14 cellular contexts compared by ENCODE assay signal in the genomic region with DNA sequence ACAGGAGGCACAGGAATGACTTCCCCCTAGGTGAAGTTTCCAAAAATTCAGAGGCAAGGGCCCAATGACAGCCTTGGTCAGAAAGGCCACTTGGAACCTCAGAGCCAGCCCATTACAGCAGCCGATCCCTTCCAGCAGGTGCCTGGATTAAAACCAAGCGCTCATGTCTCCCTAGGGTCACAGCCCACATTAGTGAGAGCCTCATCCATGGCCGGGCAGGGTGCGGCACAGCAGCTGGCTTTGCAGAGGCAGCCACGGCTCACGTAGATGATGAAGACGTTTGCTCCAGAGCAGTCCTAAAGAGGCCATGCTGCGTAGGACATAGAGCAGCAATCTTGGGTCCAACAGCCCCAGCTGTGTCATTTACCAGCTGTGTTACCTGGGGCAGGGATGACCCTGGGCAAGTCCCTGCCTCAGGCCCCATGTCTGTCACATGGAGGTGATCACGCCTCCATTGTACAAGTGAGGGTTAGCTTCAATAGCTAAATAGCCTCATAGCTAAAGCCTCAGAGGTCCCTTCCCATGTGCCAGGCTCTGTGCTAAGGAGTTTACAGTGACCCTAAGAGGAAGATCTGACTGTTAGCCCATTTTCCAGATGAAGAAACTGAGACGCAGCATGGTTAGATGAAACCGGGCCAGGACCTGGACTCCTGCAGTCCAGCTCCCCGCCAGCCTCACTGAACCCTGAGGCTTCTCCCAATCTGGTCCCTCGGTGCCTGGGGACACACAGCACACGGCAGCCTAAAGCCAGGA. TPM values are rescaled to one million over a fixed set of nuclear protein-coding genes. Genes with fewer than 3 reads are reported as not detected.
DNase-seq lines count a peak whose midpoint lies in the region; ATAC-seq, FAIRE-seq and TF ChIP-seq lines count a peak whose summit lies in the region.
"Had no signal": no experiment of that assay in that cellular context is flagged by ENCODE, and none has a peak within 500 bp of the region (broad histone marks: within the 10 kb centered on the region; RNA-seq: fewer than 3 reads in every experiment).

No MANE protein-coding gene starts in this region.

- H3K4me1 ChIP-seq in HUES64 (ENCODE audit: insufficient read depth, low read length) = peaks cover 11% of the 10 kb centered on the region
- peaks cover 0 to 13% of the 10 kb centered on the region in 2 experiments; a peak in 2 of 5 replicates for H3K4me1 ChIP-seq in K562 (replicated peaks in 1 of 2; ENCODE audit: control insufficient read depth in 2 of 2, insufficient read depth in 2 of 2, low read length in 2 of 2)
- H3K4me1 ChIP-seq in lower lobe of right lung = peaks cover 87% of the 10 kb centered on the region
- H3K4me1 ChIP-seq in stomach = peaks cover 49 to 92% (median 69%) of the 10 kb centered on the region in 4 donors

- 83% methylated on average over 14 of the region's 14 CpGs for WGBS in HUES64
- 63% methylated on average over 14 of the region's 14 CpGs for WGBS in K562 (ENCODE audit: insufficient coverage, low coverage, missing lambda C conversion rate)
- 68 to 75% (median 70%) methylated on average over 14 of the region's 14 CpGs for WGBS in stomach, 5 donors

- DNase-seq in K562 (ENCODE audit: extremely low read depth in 1 of 4, low spot score in 3 of 4) (no peak), lower lobe of right lung (no peak), stomach (no peak), NCI-H1930 (lab: John Stamatoyannopoulos, UW) (no peak)
- DNase-seq: activated CD4-positive, alpha-beta T cell treated with anti-CD3 and anti-CD28 coated beads, Interleukin-2, amount 50 U/mL, for 48 hours; NCI-H1048; NCI-H2227 treated with DMSO at 0.1 percent for 48 hours; stimulated activated CD4-positive, alpha-beta T cell treated with anti-CD3 and anti-CD28 coated beads, Interleukin-4, amount 100 ng/mL, for 24 hours; stimulated activated naive CD4-positive, alpha-beta T cell treated with Interleukin-2 at 50 U/mL for 16 hours had no signal

- H3K79me2 ChIP-seq in K562 (ENCODE audit: control insufficient read depth, insufficient read depth, low read length) = no peaks in the 10 kb centered on the region

- in situ Hi-C loops in K562 (cut with MboI) = no loop called here

- intact Hi-C loops in K562 (cut with micrococcal nuclease) = no loop called here
- intact Hi-C loops in lower lobe of right lung (cut with DNase I) = no loop called here
- intact Hi-C loops in stomach (cut with DNase I; ENCODE audit: low total_unique reads) = no loop called here

- H3K9me3 ChIP-seq in HUES64 (ENCODE audit: insufficient read depth, low read depth, low read length) (no peaks in the 10 kb centered on the region), K562 (replicated peaks; ENCODE audit: control insufficient read depth, insufficient read depth, low read depth, low read length) (no peaks in the 10 kb centered on the region), lower lobe of right lung (no peaks in the 10 kb centered on the region), stomach (no peaks in the 10 kb centered on the region)
- H3K9me3 ChIP-seq: Peyer's patch had no signal

- H2AFZ ChIP-seq in K562 (ENCODE audit: low read depth, low read length) = no peak overlapping the region

- TF ChIP-seq EP300 in K562 (IDR thresholded peaks at IDR 0.05; ENCODE audit: low read length) (no peak), stomach (IDR thresholded peaks at IDR 0.05) (no peak)

- TF ChIP-seq POLR2A in K562 (conservative IDR thresholded peaks at IDR 0.05) (no peak), stomach (IDR thresholded peaks at IDR 0.05) (no peak)

- H3K4me2 ChIP-seq in K562 (ENCODE audit: insufficient read depth, low read length) = no peak overlapping the region

- peak overlapping the region; percentile 68; the same call in 1 of the 2 replicates for H3K27ac ChIP-seq in HUES64 (ENCODE audit: low read depth, low read length)
- no peak overlapping the region for H3K27ac ChIP-seq in K562 (ENCODE audit: extremely low read depth, low read depth, low read length)
- H3K27ac ChIP-seq in lower lobe of right lung = peak overlapping the region; percentile 34
- H3K27ac ChIP-seq in stomach = peak overlapping the region in 4 of 5 donors; percentile 44 to 64 (median 59)

- H3K27me3 ChIP-seq in HUES64 (ENCODE audit: insufficient read depth, low read length) (no peaks in the 10 kb centered on the region), K562 (ENCODE audit: control insufficient read depth in 2 of 2, insufficient read depth in 2 of 2, low read length in 2 of 2) (no peaks in the 10 kb centered on the region; a peak in 1 of 5 replicates), lower lobe of right lung (ENCODE audit: low read depth) (no peaks in the 10 kb centered on the region), stomach (no peaks in the 10 kb centered on the region)
- H3K27me3 ChIP-seq: Peyer's patch had no signal

- peaks cover 63% of the 10 kb centered on the region for H4K20me1 ChIP-seq in K562 (replicated peaks; ENCODE audit: control insufficient read depth, insufficient read depth, low read length)

- CTCF ChIA-PET in K562 (lab: Yijun Ruan, JAX; ENCODE audit: low intra/inter-chr PET ratio) = no interaction called here

- H3K9me1 ChIP-seq in K562 (ENCODE audit: control insufficient read depth, insufficient read depth, low read length) = no peaks in the 10 kb centered on the region

- no peak for TF ChIP-seq CTCF in K562 (IDR thresholded peaks at IDR 0.05 in 2 of 3, conservative IDR thresholded peaks at IDR 0.05 in 1 of 3; ENCODE audit: insufficient read depth in 2 of 3, low read depth in 1 of 3, low read length in 3 of 3)
- no peak for TF ChIP-seq CTCF in lower lobe of right lung (IDR thresholded peaks at IDR 0.05)
- no peak for TF ChIP-seq CTCF in stomach (IDR thresholded peaks at IDR 0.05)

- FAIRE-seq in K562 (lab: Jason Lieb, UNC) = no peak

- H3K9ac ChIP-seq in HUES64 (ENCODE audit: low read depth, low read length) = 0 out of 2 replicates have a peak overlapping the region, but pooled peaks have one; percentile 20
- no peak overlapping the region for H3K9ac ChIP-seq in K562 (ENCODE audit: insufficient read depth in 1 of 2, low read depth in 2 of 2, low read length in 2 of 2)

- POLR2A ChIA-PET in K562 (lab: Yijun Ruan, JAX) = interaction anchor here (0.6 to 1.7 kb wide), 3 partner anchors 8 to 171 kb away, joined by 3 to 6 read pairs (median 3); no protein-coding TSS in a partner anchor

- H3K4me3 ChIP-seq in HUES64 (ENCODE audit: low read length) = no peak overlapping the region
- H3K4me3 ChIP-seq in K562 = no peak overlapping the region
- H3K4me3 ChIP-seq in lower lobe of right lung = no peak overlapping the region
- no peak overlapping the region for H3K4me3 ChIP-seq in stomach
- H3K4me3 ChIP-seq: Peyer's patch had no signal

- ATAC-seq in K562 (no peak), lower lobe of right lung (no peak), HG02610 (IDR thresholded peaks at IDR 0.05; ENCODE audit: unreplicated experiment) (no peak), HG03139 (IDR thresholded peaks at IDR 0.05; ENCODE audit: unreplicated experiment) (no peak)
- ATAC-seq: activated T-helper 17 cell treated with anti-CD3 and anti-CD28 coated beads, Interleukin-2, amount 50 U/mL, for 72 hours had no signal

- no TSS peak for BruUV-seq in K562 (replicated peaks; lab: Mats Ljungman, UMichigan)

- H3K36me3 ChIP-seq in HUES64 (ENCODE audit: insufficient read depth, low read length) (peaks cover 2% of the 10 kb centered on the region; the same call in 1 of the 2 replicates), K562 (ENCODE audit: control insufficient read depth, insufficient read depth, low read length) (no peaks in the 10 kb centered on the region), lower lobe of right lung (peaks cover 5% of the 10 kb centered on the region), stomach (peaks cover 0 to 10% (median 4%) of the 10 kb centered on the region in 4 donors)

- TF ChIP-seq RAD21 in K562 (CRISPR knock-in tag; conservative IDR thresholded peaks at IDR 0.05 in 1 of 2, IDR thresholded peaks at IDR 0.05 in 1 of 2) = no peak

TF ChIP-seq in K562, 482 proteins besides CTCF, POLR2A, EP300 and RAD21 (continues in another document):
- TF ChIP-seq, protein P1, sequence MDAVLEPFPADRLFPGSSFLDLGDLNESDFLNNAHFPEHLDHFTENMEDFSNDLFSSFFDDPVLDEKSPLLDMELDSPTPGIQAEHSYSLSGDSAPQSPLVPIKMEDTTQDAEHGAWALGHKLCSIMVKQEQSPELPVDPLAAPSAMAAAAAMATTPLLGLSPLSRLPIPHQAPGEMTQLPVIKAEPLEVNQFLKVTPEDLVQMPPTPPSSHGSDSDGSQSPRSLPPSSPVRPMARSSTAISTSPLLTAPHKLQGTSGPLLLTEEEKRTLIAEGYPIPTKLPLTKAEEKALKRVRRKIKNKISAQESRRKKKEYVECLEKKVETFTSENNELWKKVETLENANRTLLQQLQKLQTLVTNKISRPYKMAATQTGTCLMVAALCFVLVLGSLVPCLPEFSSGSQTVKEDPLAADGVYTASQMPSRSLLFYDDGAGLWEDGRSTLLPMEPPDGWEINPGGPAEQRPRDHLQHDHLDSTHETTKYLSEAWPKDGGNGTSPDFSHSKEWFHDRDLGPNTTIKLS (IDR thresholded peaks at IDR 0.05; ENCODE audit: borderline replicate concordance, low read depth) = no peak
- peak; percentile 85 for TF ChIP-seq BCOR (IDR thresholded peaks at IDR 0.05)
- peak; percentile 64 for TF ChIP-seq RBM25 (IDR thresholded peaks at IDR 0.05; ENCODE audit: low read depth, low read length, severe bottlenecking)

RNA-seq across cellular contexts. Expression of a gene that starts 39.2 kb away (rescaled TPM):
- 9.8 TPM for polyA plus RNA-seq in HUES64 (2013, experiment 1 of 2)
- polyA plus RNA-seq in HUES64 (2013, experiment 2 of 2) = 14.3 TPM
- total RNA-seq in K562 (2011; cell fraction: chromatin; rRNA removed; ENCODE audit: low replicate concordance) = 11.0 and 26.4 TPM in 2 replicates
- total RNA-seq in K562 (2011; cell fraction: nucleolus; rRNA removed) = 6.4 and 7.7 TPM in 2 replicates
- 8.4 and 9.9 TPM in 2 replicates for total RNA-seq in K562 (2011; cell fraction: nucleoplasm; rRNA removed)
- 8.0 and 11.4 TPM in 2 replicates for total RNA-seq in K562 (2014; rRNA removed)
- total RNA-seq in K562 (2014; rRNA removed; fragmentation: Illumina TruSeq; extraction: Trizol) = 6.1 and 6.9 TPM in 2 replicates
- total RNA-seq in K562 (2015; rRNA removed; fragmentation: Illumina TruSeq; extraction: Trizol) = 7.9 and 8.4 TPM in 2 replicates
- total RNA-seq in K562 (2021) = 19.0 and 19.7 TPM in 2 replicates
- polyA plus RNA-seq in K562 (2011; rRNA removed) = 12.1 and 27.8 TPM in 2 replicates
- 20.4 and 25.6 TPM in 2 replicates for polyA plus RNA-seq in K562 (2011; cell fraction: cytosol; rRNA removed)
- polyA plus RNA-seq in K562 (2011; cell fraction: nucleus; rRNA removed) = 13.6 and 24.6 TPM in 2 replicates
- 8.5 and 12.5 TPM in 2 replicates for polyA plus RNA-seq in K562 (2012)
- 12.5 and 12.9 TPM in 2 replicates for polyA plus RNA-seq in K562 (2014; fragmentation: Illumina TruSeq; extraction: Trizol)
- 1 to 10 TPM; 3.1 to 3.5 TPM for polyA plus RNA-seq in K562 (2014; fragmentation: Nextera tagmentation; extraction: Ambion mirVana)
- polyA plus RNA-seq in K562 (2014; rRNA removed) = 9.5 and 13.1 TPM in 2 replicates
- polyA minus RNA-seq in K562 (2011; rRNA and poly(A)+ RNA removed) = 24.9 and 49.3 TPM in 2 replicates
- 10.0 and 18.9 TPM in 2 replicates for polyA minus RNA-seq in K562 (2011; cell fraction: cytosol; rRNA and poly(A)+ RNA removed)
- polyA minus RNA-seq in K562 (2011; cell fraction: nucleus; rRNA and poly(A)+ RNA removed) = 4.8 and 27.3 TPM in 2 replicates
- total RNA-seq in lower lobe of right lung = 125 TPM
- 10 to 100 TPM; 24.5 to 76.8 (median 35.6) TPM for total RNA-seq in stomach
- 10 to 100 TPM in 2 of 3 donors, 1 to 10 TPM in 1; 6.0 to 18.9 (median 18.3) TPM for polyA plus RNA-seq in stomach
